28 cellular contexts compared by ENCODE assay signal in the genomic region with DNA sequence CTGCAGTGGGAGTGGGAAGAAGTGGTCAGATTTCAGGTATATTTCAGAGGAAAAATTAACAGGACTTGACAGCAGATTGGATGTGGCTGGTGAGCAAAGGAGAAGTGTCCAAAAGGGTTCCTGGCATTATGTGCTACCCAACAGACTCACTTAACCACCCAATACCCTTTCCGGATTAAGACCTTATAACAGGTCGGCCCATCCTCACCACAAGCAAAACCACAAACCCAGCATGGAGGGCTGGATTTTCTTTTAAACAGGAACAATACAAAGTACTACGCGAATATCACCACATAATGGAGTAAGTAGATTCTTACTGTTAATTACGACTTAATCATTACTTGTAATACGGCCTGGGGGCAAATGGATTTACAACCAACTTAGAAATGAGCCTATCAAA. TPM values are rescaled to one million over a fixed set of nuclear protein-coding genes. Genes with fewer than 3 reads are reported as not detected.
"Had no signal": no experiment of that assay in that cellular context is flagged by ENCODE, and none has a peak within 500 bp of the region (broad histone marks: within the 10 kb centered on the region; RNA-seq: fewer than 3 reads in every experiment).

No MANE protein-coding gene starts in this region.

- H3K4me3 ChIP-seq: breast epithelium, colonic mucosa, SK-N-MC had no signal

- ATAC-seq: activated CD4-positive, CD25-positive, alpha-beta regulatory T cell treated with anti-CD3 and anti-CD28 coated beads, Interleukin-2, amount 50 U/mL, for 24 hours; activated CD8-positive, alpha-beta memory T cell treated with anti-CD3 and anti-CD28 coated beads, Interleukin-2, amount 10 ng/mL, durations not matched to agents 7 days and 5 days; Panc1; Right ventricle myocardium inferior; T-cell had no signal

- DNase-seq: activated CD4-positive, alpha-beta T cell treated with anti-CD3 and anti-CD28 coated beads for 4 hours; activated CD4-positive, alpha-beta T cell treated with anti-CD3 and anti-CD28 coated beads, Interleukin-2, amount 50 U/mL, for 4 hours; activated CD8-positive, alpha-beta memory T cell treated with anti-CD3 and anti-CD28 coated beads, Interleukin-2, amount 10 ng/mL, durations not matched to agents 7 days and 5 days; activated effector memory CD4-positive, alpha-beta T cell treated with Interleukin-2 at 50 U/mL for 16 hours; activated naive CD4-positive, alpha-beta T cell; activated T-cell treated with anti-CD3 and anti-CD28 coated beads, Interleukin-2, amount 50 U/mL, for 24 hours; aorta; caudate nucleus; colonic mucosa; NCI-H1105 treated with DMSO at 0.1 percent for 48 hours; NCI-H1694 treated with DMSO at 0.1 percent for 48 hours; NCI-H2029 treated with DMSO at 0.1 percent for 48 hours; NCI-H2171 treated with DMSO at 0.1 percent for 48 hours; NCI-H226; NCI-H526; NCI-H82; RPMI8226; T-cell; T-helper 2 cell had no signal

RNA-seq across cellular contexts. Expression of gene WDR64, which starts 59.2 kb away (rescaled TPM):
- total RNA-seq: activated T-helper 1 cell treated with anti-CD3 and anti-CD28 coated beads, Interleukin-12 subunit alpha, Interleukin-12 subunit beta, Interleukin-2, Interleukin-4 antibody, amounts not matched to agents 30 ng/mL and 10 ng/mL and 1 ng/mL, durations not matched to agents 14 hours and 24 hours and 36 hours; aorta; breast epithelium; cerebellum; colonic mucosa; NCI-H460; OCI-LY7; Right ventricle myocardium inferior had no signal
